Comparison of ENCODE assay signal across 9 cellular contexts in the genomic region with DNA sequence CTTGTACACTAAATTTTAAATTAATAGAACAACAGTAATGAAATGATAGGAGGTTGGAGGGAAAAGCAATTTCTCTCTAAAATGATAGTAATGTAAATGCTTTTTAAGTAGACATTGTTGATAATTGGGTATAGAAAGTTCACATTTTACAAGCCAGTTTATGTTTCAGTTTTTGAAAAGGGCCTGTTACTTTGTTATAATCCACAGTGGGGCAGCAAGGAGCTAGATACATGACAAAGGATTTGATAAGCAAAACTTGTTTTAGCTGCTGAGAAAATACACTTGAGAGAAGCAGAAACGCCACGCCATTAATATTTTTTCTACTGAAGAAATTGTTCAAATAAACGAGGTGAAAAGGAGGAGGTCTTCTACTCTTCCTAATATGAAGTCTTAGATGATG. TPM values are rescaled to one million over a fixed set of nuclear protein-coding genes. Genes with fewer than 3 reads are reported as not detected.
DNase-seq lines count a peak whose midpoint lies in the region; ATAC-seq and TF ChIP-seq lines count a peak whose summit lies in the region.
"Had no signal": no experiment of that assay in that cellular context is flagged by ENCODE, and none has a peak within 500 bp of the region (broad histone marks: within the 10 kb centered on the region; RNA-seq: fewer than 3 reads in every experiment).

No MANE protein-coding gene starts in this region.

- in situ Hi-C loops in brain microvascular endothelial cell (cut with HindIII; ENCODE audit: low pct_ligation_motif_present, low sequenced_read_pairs): no loop called here

- no peaks in the 10 kb centered on the region for H3K9me3 Mint-ChIP-seq in activated CD4-positive, alpha-beta memory T cell treated with anti-CD3 and anti-CD28 coated beads, Interleukin-2, amount 10 ng/mL, durations not matched to agents 7 days and 5 days

- H3K36me3 Mint-ChIP-seq in activated CD4-positive, alpha-beta memory T cell treated with anti-CD3 and anti-CD28 coated beads, Interleukin-2, amount 10 ng/mL, durations not matched to agents 7 days and 5 days (ENCODE audit: low read depth): peaks cover 68% of the 10 kb centered on the region

- H3K4me1 Mint-ChIP-seq in activated CD4-positive, alpha-beta memory T cell treated with anti-CD3 and anti-CD28 coated beads, Interleukin-2, amount 10 ng/mL, durations not matched to agents 7 days and 5 days: peaks cover 30% of the 10 kb centered on the region

- CTCF ChIA-PET in activated CD4-positive, alpha-beta memory T cell treated with anti-CD3 and anti-CD28 coated beads, Interleukin-2, amount 10 ng/mL, durations not matched to agents 7 days and 5 days (lab: Charles Lee): interaction anchor here (1.0 to 1.1 kb wide), 2 partner anchors 10 to 30 kb away, joined by 3 to 4 read pairs; partner anchors contain the start of gene SREK1

- no peak overlapping the region for H3K4me3 ChIP-seq in LNCaP clone FGC (ENCODE audit: low read depth, low read length)
- H3K4me3 ChIP-seq in brain microvascular endothelial cell (ENCODE audit: low read depth, low read length): no peak overlapping the region

- no peak overlapping the region for H3K27ac Mint-ChIP-seq in activated CD4-positive, alpha-beta memory T cell treated with anti-CD3 and anti-CD28 coated beads, Interleukin-2, amount 10 ng/mL, durations not matched to agents 7 days and 5 days

- H3K36me3 ChIP-seq in brain microvascular endothelial cell (replicated peaks): peaks cover 44% of the 10 kb centered on the region

- DNase-seq in DMS114 treated with DMSO at 0.1 percent for 48 hours (lab: John Stamatoyannopoulos, UW; ENCODE audit: unreplicated experiment): peak; percentile 4
- DNase-seq in LNCaP clone FGC (ENCODE audit: low read depth): peak; percentile 14
- peak; percentile 45 for DNase-seq in brain microvascular endothelial cell
- peak; percentile 57 for DNase-seq in midbrain (lab: John Stamatoyannopoulos, UW)
- DNase-seq in C1 segment of cervical spinal cord (lab: John Stamatoyannopoulos, UW): no peak
- DNase-seq in NCI-H1436 treated with DMSO at 0.1 percent for 48 hours (lab: John Stamatoyannopoulos, UW): no peak
- no peak for DNase-seq in activated CD4-positive, alpha-beta memory T cell treated with anti-CD3 and anti-CD28 coated beads, Interleukin-2, amount 10 ng/mL, durations not matched to agents 7 days and 5 days
- DNase-seq: stimulated activated naive CD4-positive, alpha-beta T cell treated with Interleukin-2 at 50 U/mL for 16 hours had no signal

- no peak for ATAC-seq in HG02759 (IDR thresholded peaks at IDR 0.05; ENCODE audit: unreplicated experiment)

- peak; percentile 52 for TF ChIP-seq CTCF in LNCaP clone FGC (IDR thresholded peaks at IDR 0.05; ENCODE audit: control insufficient read depth, extremely low read depth, insufficient read depth)
- peak; percentile 37 for TF ChIP-seq CTCF in brain microvascular endothelial cell (IDR thresholded peaks at IDR 0.05; ENCODE audit: low read depth, low read length, missing control alignments)

- no peaks in the 10 kb centered on the region for H3K27me3 ChIP-seq in brain microvascular endothelial cell (replicated peaks)

- POLR2A ChIA-PET in activated CD4-positive, alpha-beta memory T cell treated with anti-CD3 and anti-CD28 coated beads, Interleukin-2, amount 10 ng/mL, durations not matched to agents 7 days and 5 days (lab: Charles Lee): interaction anchor here (1.5 kb wide), 1 partner anchor 30 kb away, joined by 5 read pairs; the partner anchor contains the start of gene SREK1

- H3K27ac ChIP-seq in brain microvascular endothelial cell: no peak overlapping the region

- no peak overlapping the region for H3K4me3 Mint-ChIP-seq in activated CD4-positive, alpha-beta memory T cell treated with anti-CD3 and anti-CD28 coated beads, Interleukin-2, amount 10 ng/mL, durations not matched to agents 7 days and 5 days

- no peaks in the 10 kb centered on the region for H3K27me3 Mint-ChIP-seq in activated CD4-positive, alpha-beta memory T cell treated with anti-CD3 and anti-CD28 coated beads, Interleukin-2, amount 10 ng/mL, durations not matched to agents 7 days and 5 days

RNA-seq across cellular contexts. Expression of gene SREK1, which starts 30.2 kb away (rescaled TPM):
- 10 to 100 TPM; 52.3 to 53.4 TPM for total RNA-seq in activated CD4-positive, alpha-beta memory T cell treated with anti-CD3 and anti-CD28 coated beads, Interleukin-2, amount 10 ng/mL, durations not matched to agents 7 days and 5 days

Comparison
In these comparisons a context has a peak if more than half of its experiments do, and no peak if none do; other contexts are left out.
1. DNase-seq: peak in DMS114 treated with DMSO at 0.1 percent for 48 hours (single experiment), LNCaP clone FGC (single experiment), brain microvascular endothelial cell (single experiment) and midbrain (single experiment); none in C1 segment of cervical spinal cord (0 of 14), NCI-H1436 treated with DMSO at 0.1 percent for 48 hours (single experiment) and activated CD4-positive, alpha-beta memory T cell treated with anti-CD3 and anti-CD28 coated beads, Interleukin-2, amount 10 ng/mL, durations not matched to agents 7 days and 5 days (single experiment).